In genomic region chr19:36152061-36152885, GRCh38 we compare ENCODE assay signal across 11 cellular contexts. TPM values are rescaled to one million over a fixed set of nuclear protein-coding genes. Genes with fewer than 3 reads are reported as not detected.
A peak's percentile ranks its signal among the peaks of the same experiment; 100 is the strongest.
DNase-seq lines count a peak whose midpoint lies in the region; ATAC-seq, FAIRE-seq and TF ChIP-seq lines count a peak whose summit lies in the region.
"Had no signal": no experiment of that assay in that cellular context is flagged by ENCODE, and none has a peak within 500 bp of the region (broad histone marks: within the 10 kb centered on the region; RNA-seq: fewer than 3 reads in every experiment).

TSS of gene COX7A1 (minus strand) at chr19:36152447. CDS start at chr19:36152407, 40 bp downstream.

- peak; percentile 36 for ATAC-seq in left colon
- no peak for ATAC-seq in GM18909 (IDR thresholded peaks at IDR 0.05; ENCODE audit: poor library complexity, unreplicated experiment)

- no peak for TF ChIP-seq CTCF in dorsolateral prefrontal cortex (IDR thresholded peaks at IDR 0.05 in 54 of 56, conservative IDR thresholded peaks at IDR 0.05 in 2 of 56; ENCODE audit: low read depth in 1 of 56, partially characterized antibody in 56 of 56)

- WGBS in GM23248 (ENCODE audit: low coverage in 1 of 2, low lambda C conversion rate in 2 of 2, missing lambda C conversion rate in 2 of 2), 2 experiments: 40% methylated on average over 40 to 54 of the region's 54 CpGs
- 59 to 84% (median 84%) methylated on average over 51 to 54 of the region's 54 CpGs for WGBS in small intestine, 3 donors

- H3K4me2 ChIP-seq in GM23248 (ENCODE audit: unreplicated experiment): peak within 1 kb of the TSS; percentile 76

- H3K4me3 ChIP-seq in GM23248: peak within 1 kb of the TSS; percentile 71
- peak within 1 kb of the TSS in 57 of 59 donors; percentile 12 to 71 (median 53) for H3K4me3 ChIP-seq in dorsolateral prefrontal cortex
- peak within 1 kb of the TSS in 1 of 2 donors; percentile 19 for H3K4me3 ChIP-seq in small intestine (ENCODE audit: low read depth in 1 of 2, low read length in 2 of 2)

- TF ChIP-seq POLR2A in H54 (IDR thresholded peaks at IDR 0.05; ENCODE audit: low read depth, low read length): no peak

- H3K9me2 ChIP-seq in GM23248 (ENCODE audit: insufficient read depth): no peaks in the 10 kb centered on the region

- H3K36me3 ChIP-seq in GM23248 (ENCODE audit: low read depth) (no peaks in the 10 kb centered on the region), small intestine (ENCODE audit: control insufficient read depth in 2 of 2, insufficient read depth in 2 of 2, low read length in 2 of 2) (peaks cover 8 to 12% of the 10 kb centered on the region in 2 donors)

- 0 out of 2 replicates have a peak within 1 kb of the TSS, but pooled peaks have one; percentile 53 for H2AFZ ChIP-seq in GM23248

- no peaks in the 10 kb centered on the region for H3K27me3 ChIP-seq in GM23248 (replicated peaks; ENCODE audit: insufficient read depth)
- H3K27me3 ChIP-seq in dorsolateral prefrontal cortex: no peaks in the 10 kb centered on the region
- H3K27me3 ChIP-seq in small intestine (ENCODE audit: control insufficient read depth in 2 of 2, insufficient read depth in 2 of 2, low read length in 2 of 2): no peaks in the 10 kb centered on the region

- FAIRE-seq in small intestine (lab: Jason Lieb, UNC) (no peak), H54 (lab: Jason Lieb, UNC) (no peak)
- FAIRE-seq: G401.6 had no signal

- H4K20me1 ChIP-seq in GM23248 (ENCODE audit: insufficient read depth): no peaks in the 10 kb centered on the region

- H3F3A ChIP-seq in GM23248 (ENCODE audit: insufficient read depth): peaks cover 12% of the 10 kb centered on the region; the same call in 1 of the 2 replicates

- H3K4me1 ChIP-seq in GM23248 (ENCODE audit: insufficient read depth) (no peaks in the 10 kb centered on the region), small intestine (ENCODE audit: control insufficient read depth in 2 of 2, insufficient read depth in 1 of 2, low read depth in 1 of 2, low read length in 1 of 2) (no peaks in the 10 kb centered on the region)

- no peaks in the 10 kb centered on the region for H3K79me2 ChIP-seq in GM23248 (ENCODE audit: insufficient read depth)

- H3K9me3 ChIP-seq in GM23248 (ENCODE audit: low read depth) (no peaks in the 10 kb centered on the region), small intestine (ENCODE audit: control insufficient read depth, low read depth) (no peaks in the 10 kb centered on the region)

- DNase-seq in GM23248 (peak; percentile 65), dorsolateral prefrontal cortex (peak in 7 of 10 donors; percentile 35 to 74 (median 55)), left colon (no peak), small intestine (no peak), H54 (ENCODE audit: insufficient read length, low spot score) (no peak)
- no peak for DNase-seq in activated CD4-positive, alpha-beta T cell treated with anti-CD3 and anti-CD28 coated beads for 48 hours
- DNase-seq in activated CD4-positive, alpha-beta T cell treated with anti-CD3 and anti-CD28 coated beads for 1 hour: no peak
- DNase-seq: activated CD4-positive, alpha-beta T cell treated with anti-CD3 and anti-CD28 coated beads, Interleukin-2, amount 50 U/mL, for 4 hours; stimulated activated CD4-positive, alpha-beta T cell treated with anti-CD3 and anti-CD28 coated beads, Interleukin-15, amount 100 ng/mL, for 24 hours had no signal

- peak within 1 kb of the TSS; percentile 53 for H3K27ac ChIP-seq in GM23248
- H3K27ac ChIP-seq in dorsolateral prefrontal cortex: peak within 1 kb of the TSS in 58 of 59 donors; percentile 16 to 93 (median 82)
- H3K27ac ChIP-seq in small intestine (ENCODE audit: low read depth in 1 of 2, low read length in 1 of 2): peak within 1 kb of the TSS; percentile 68 to 78

- peak within 1 kb of the TSS; percentile 76 for H3K9ac ChIP-seq in GM23248

- intact Hi-C loops in dorsolateral prefrontal cortex (cut with DNase I): no loop called here
- intact Hi-C loops in left colon (cut with DNase I, micrococcal nuclease): no loop called here

- in situ Hi-C loops in GM23248 (cut with MboI): no loop called here

RNA-seq across cellular contexts. Expression of gene COX7A1, which starts in this region (rescaled TPM):
- 8.4 and 9.2 TPM in 2 replicates for total RNA-seq in GM23248 (2014; rRNA removed; shearing (Covaris generic))
- polyA plus RNA-seq in GM23248 (2016; fragmentation: Nextera tagmentation; extraction: Ambion mirVana) (93.2 and 95.6 TPM in 2 replicates), small intestine (10 to 100 TPM in 2 of 3 donors, 1 to 10 TPM in 1; 1.3 to 26.2 (median 15.6) TPM)
- total RNA-seq in dorsolateral prefrontal cortex (100 to 1,000 TPM in 85 of 120 experiments, 10 to 100 TPM in 35; 37.0 to 216 (median 117) TPM), left colon (10 to 100 TPM in 1 of 2 donors, 1 to 10 TPM in 1; 5.5 to 21.3 TPM)

Comparison
In these comparisons a context has a peak if more than half of its experiments do, and no peak if none do; other contexts are left out.
1. DNase-seq: peak in GM23248 (single experiment) and dorsolateral prefrontal cortex (7 of 10); none in left colon (0 of 2), small intestine (single experiment), activated CD4-positive, alpha-beta T cell treated with anti-CD3 and anti-CD28 coated beads for 48 hours (single experiment), activated CD4-positive, alpha-beta T cell treated with anti-CD3 and anti-CD28 coated beads for 1 hour (single experiment) and H54 (single experiment).
2. Peak in every context shown above with its lines, with median percentiles within 50 percentile points of each other: H3K27ac ChIP-seq.